In genomic region chr2:86775323-86775722, GRCh38 we compare ENCODE assay signal across 1 cellular context.
TF ChIP-seq lines count a peak whose summit lies in the region.

No MANE protein-coding gene starts in this region.

TF ChIP-seq in HepG2, 621 proteins besides CTCF, POLR2A, EP300 and RAD21:
- TF ChIP-seq CHD2 (IDR thresholded peaks at IDR 0.05; ENCODE audit: low read depth, low read length) (no peak), ZNF496 (CRISPR knock-in tag; IDR thresholded peaks at IDR 0.05; ENCODE audit: insufficient replicate concordance) (no peak), EZH2 (conservative IDR thresholded peaks at IDR 0.05; ENCODE audit: low read depth, low read length) (no peak), ZNF3 (CRISPR knock-in tag; IDR thresholded peaks at IDR 0.05) (no peak), TAF1 (CRISPR knock-in tag; IDR thresholded peaks at IDR 0.05) (no peak)
TF ChIP-seq in HepG2: peak in this region for 0.
